ENCODE assay signal across 12 cellular contexts in genomic region chr9:77827104-77827784, GRCh38.
DNase-seq lines count a peak whose midpoint lies in the region; ATAC-seq and TF ChIP-seq lines count a peak whose summit lies in the region.
"Had no signal": no experiment of that assay in that cellular context is flagged by ENCODE, and none has a peak within 500 bp of the region (broad histone marks: within the 10 kb centered on the region; RNA-seq: fewer than 3 reads in every experiment).

No MANE protein-coding gene starts in this region.

- no peaks in the 10 kb centered on the region for H3K36me3 Mint-ChIP-seq in natural killer cell treated with Interleukin-12 subunit alpha and Interleukin-12 subunit beta and Interleukin-15 and Interleukin-18, amount 100 ng/mL, for 72 hours

- H4K20me1 ChIP-seq in SU-DHL-6 (ENCODE audit: low read depth, low read length), result no peaks in the 10 kb centered on the region

- CTCF ChIA-PET in A673 (lab: Charles Lee), result no interaction called here

- H3K9me3 ChIP-seq in SU-DHL-6 (ENCODE audit: insufficient read depth, low read length), result no peaks in the 10 kb centered on the region
- no peaks in the 10 kb centered on the region for H3K9me3 ChIP-seq in A673 (ENCODE audit: low read depth, low read length, poor library complexity, severe bottlenecking)

- no peak overlapping the region for H3K27ac ChIP-seq in SU-DHL-6 (ENCODE audit: low read depth, low read length)
- H3K27ac ChIP-seq in A673 (ENCODE audit: low read depth, low read length, poor library complexity, severe bottlenecking), result no peak overlapping the region

- H3K27ac Mint-ChIP-seq in natural killer cell treated with Interleukin-12 subunit alpha and Interleukin-12 subunit beta and Interleukin-15 and Interleukin-18, amount 100 ng/mL, for 72 hours, result peak overlapping the region in 1 of 2 donors; percentile 69
- H3K27ac Mint-ChIP-seq: T-cell had no signal

- H3K36me3 ChIP-seq in SU-DHL-6 (ENCODE audit: low read length), result no peaks in the 10 kb centered on the region
- H3K36me3 ChIP-seq in A673 (ENCODE audit: insufficient read depth, low read length, poor library complexity, severe bottlenecking), result no peaks in the 10 kb centered on the region

- ATAC-seq in HG02798 (IDR thresholded peaks at IDR 0.05; ENCODE audit: poor library complexity, unreplicated experiment), result peak; percentile 60
- no peak for ATAC-seq in natural killer cell treated with Interleukin-12 subunit alpha and Interleukin-12 subunit beta and Interleukin-15 and Interleukin-18, amount 100 ng/mL, for 72 hours
- no peak for ATAC-seq in HG03039 (IDR thresholded peaks at IDR 0.05; ENCODE audit: unreplicated experiment)
- no peak for ATAC-seq in HG02973 (IDR thresholded peaks at IDR 0.05; ENCODE audit: unreplicated experiment)

- peaks cover 2% of the 10 kb centered on the region for H3K4me1 ChIP-seq in A673 (ENCODE audit: insufficient read depth, low read length, poor library complexity, severe bottlenecking)

- POLR2A ChIA-PET in A673 (lab: Charles Lee; ENCODE audit: low non-redundant PET), result no interaction called here

- TF ChIP-seq CTCF in SU-DHL-6 (IDR thresholded peaks at IDR 0.05; ENCODE audit: insufficient read depth, low read length, poor library complexity, severe bottlenecking) (no peak), A673 (conservative IDR thresholded peaks at IDR 0.05; ENCODE audit: low read depth, low read length) (no peak)

- no peak overlapping the region for H3K9ac ChIP-seq in SU-DHL-6 (ENCODE audit: low read length)

- no TSS peak for BruUV-seq in A673 (replicated peaks; lab: Mats Ljungman, UMichigan)

- H3K9me2 ChIP-seq in SU-DHL-6 (replicated peaks; ENCODE audit: insufficient read depth, low read length), result no peaks in the 10 kb centered on the region

- no peaks in the 10 kb centered on the region for H3K79me2 ChIP-seq in SU-DHL-6 (ENCODE audit: insufficient read depth, low read length)

- H3K4me1 Mint-ChIP-seq in natural killer cell treated with Interleukin-12 subunit alpha and Interleukin-12 subunit beta and Interleukin-15 and Interleukin-18, amount 100 ng/mL, for 72 hours (ENCODE audit: low read depth in 2 of 2), result peaks cover 35 to 36% of the 10 kb centered on the region in 2 donors

- H3K4me3 ChIP-seq in SU-DHL-6 (ENCODE audit: insufficient read depth, low read length, poor library complexity, severe bottlenecking) (no peak overlapping the region), A673 (ENCODE audit: low read depth, low read length, poor library complexity, severe bottlenecking) (no peak overlapping the region)

- H3K9me3 Mint-ChIP-seq in natural killer cell treated with Interleukin-12 subunit alpha and Interleukin-12 subunit beta and Interleukin-15 and Interleukin-18, amount 100 ng/mL, for 72 hours, result no peaks in the 10 kb centered on the region
- H3K9me3 Mint-ChIP-seq: T-cell had no signal

- H3K27me3 Mint-ChIP-seq in natural killer cell treated with Interleukin-12 subunit alpha and Interleukin-12 subunit beta and Interleukin-15 and Interleukin-18, amount 100 ng/mL, for 72 hours, result peaks cover 0 to 3% of the 10 kb centered on the region in 2 donors
- H3K27me3 Mint-ChIP-seq: T-cell had no signal

- H3K4me2 ChIP-seq in SU-DHL-6 (ENCODE audit: low read depth, low read length, poor library complexity, severe bottlenecking), result peak overlapping the region; percentile 17

- intact Hi-C loops in A673 (cut with micrococcal nuclease; ENCODE audit: unreplicated experiment), result no loop called here

- DNase-seq in SKM-1 treated with dmso at 0.1 percent for 144 hours (lab: John Stamatoyannopoulos, UW; ENCODE audit: unreplicated experiment) (peak; percentile 8), SKM-1 (lab: John Stamatoyannopoulos, UW; ENCODE audit: unreplicated experiment) (no peak), A673 (ENCODE audit: low spot score) (no peak)
- no peak for DNase-seq in natural killer cell treated with Interleukin-12 subunit alpha and Interleukin-12 subunit beta and Interleukin-15 and Interleukin-18, amount 100 ng/mL, for 72 hours (ENCODE audit: low spot score)
- DNase-seq: ACHN; activated naive CD4-positive, alpha-beta T cell treated with Interleukin-2 at 50 U/mL for 16 hours; NCI-H2081; T-cell had no signal

- H3F3A ChIP-seq in SU-DHL-6 (ENCODE audit: insufficient read depth), result no peaks in the 10 kb centered on the region

- no peaks in the 10 kb centered on the region for H3K27me3 ChIP-seq in SU-DHL-6 (ENCODE audit: low read length)
- H3K27me3 ChIP-seq in A673 (replicated peaks; ENCODE audit: insufficient read depth, low read depth, low read length, poor library complexity), result no peaks in the 10 kb centered on the region

- no peak overlapping the region for H2AFZ ChIP-seq in SU-DHL-6 (ENCODE audit: low read depth, low read length, severe bottlenecking)

- peak overlapping the region; percentile 1 for H3K4me3 Mint-ChIP-seq in natural killer cell treated with Interleukin-12 subunit alpha and Interleukin-12 subunit beta and Interleukin-15 and Interleukin-18, amount 100 ng/mL, for 72 hours
